27 cellular contexts compared by ENCODE assay signal in the genomic region with DNA sequence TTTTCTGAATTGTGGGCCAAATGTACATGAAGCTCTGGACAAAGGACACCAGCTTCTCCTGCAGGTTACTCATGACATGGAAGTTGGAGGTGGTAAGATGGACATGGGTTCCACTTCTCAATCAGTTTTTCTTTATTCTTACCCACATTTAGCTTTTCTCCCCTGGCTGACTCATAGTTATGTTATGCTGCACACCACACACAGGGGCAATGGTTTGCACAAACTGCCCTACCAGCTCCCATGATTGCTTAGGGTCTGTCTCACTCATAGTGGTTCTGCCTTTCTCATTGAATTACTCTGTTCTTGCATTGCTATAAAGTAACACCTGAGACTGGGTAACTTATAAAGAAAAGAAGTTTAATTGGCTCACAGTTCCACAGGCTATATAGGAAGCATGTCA. TPM values are rescaled to one million over a fixed set of nuclear protein-coding genes. Genes with fewer than 3 reads are reported as not detected.
A peak's percentile ranks its signal among the peaks of the same experiment; 100 is the strongest.
DNase-seq lines count a peak whose midpoint lies in the region; ATAC-seq and TF ChIP-seq lines count a peak whose summit lies in the region.
"Had no signal": no experiment of that assay in that cellular context is flagged by ENCODE, and none has a peak within 500 bp of the region (broad histone marks: within the 10 kb centered on the region; RNA-seq: fewer than 3 reads in every experiment).

No MANE protein-coding gene starts in this region.

- no peak overlapping the region for H3K23ac ChIP-seq in IMR-90 (ENCODE audit: low read depth, low read length)

- H2AFZ ChIP-seq in IMR-90 (replicated peaks; ENCODE audit: low read length, poor library complexity): no peak overlapping the region

- H3K56ac ChIP-seq in IMR-90 (ENCODE audit: extremely low read depth, insufficient read depth, low read length): no peak overlapping the region

- intact Hi-C loops in IMR-90 (cut with micrococcal nuclease): no loop called here
- intact Hi-C loops in left colon (cut with DNase I, micrococcal nuclease): no loop called here

- H3K18ac ChIP-seq in IMR-90 (ENCODE audit: low read depth, low read length): no peak overlapping the region

- peaks cover 3 to 10% of the 10 kb centered on the region in 2 experiments; a peak in 3 of 4 replicates for H3K79me1 ChIP-seq in IMR-90 (ENCODE audit: low read depth in 1 of 2, low read length in 2 of 2)

- H3K14ac ChIP-seq in IMR-90 (replicated peaks; ENCODE audit: low read depth, low read length): no peak overlapping the region

- H3K9me3 ChIP-seq in IMR-90 (ENCODE audit: control insufficient read depth, insufficient read depth, low read length): no peaks in the 10 kb centered on the region
- H3K9me3 ChIP-seq: adrenal gland, HAP-1, mucosa of descending colon, sigmoid colon, testis had no signal

- peaks cover 3 to 13% of the 10 kb centered on the region in 2 donors for H3K36me3 Mint-ChIP-seq in activated T-cell treated with anti-CD3 and anti-CD28 coated beads, Interleukin-2, amount 50 U/mL, for 72 hours (ENCODE audit: insufficient read depth in 2 of 2)
- no peaks in the 10 kb centered on the region for H3K36me3 Mint-ChIP-seq in activated T-cell treated with anti-CD3 and anti-CD28 coated beads, Interleukin-2, amount 50 U/mL, for 4 hours (ENCODE audit: insufficient read depth)
- peaks cover 7% of the 10 kb centered on the region for H3K36me3 Mint-ChIP-seq in stimulated activated effector memory CD8-positive, alpha-beta T cell treated with anti-CD3 and anti-CD28 coated beads, Interleukin-12 subunit alpha, Interleukin-12 subunit beta, amount 100 ng/mL, for 72 hours

- H3K9me1 ChIP-seq in IMR-90 (ENCODE audit: insufficient read depth, low read length): peaks cover 10% of the 10 kb centered on the region

- peak overlapping the region; percentile 54 for H3K27ac Mint-ChIP-seq in activated T-cell treated with anti-CD3 and anti-CD28 coated beads, Interleukin-2, amount 50 U/mL, for 72 hours
- H3K27ac Mint-ChIP-seq in stimulated activated effector memory CD8-positive, alpha-beta T cell treated with anti-CD3 and anti-CD28 coated beads, Interleukin-12 subunit alpha, Interleukin-12 subunit beta, amount 100 ng/mL, for 72 hours: no peak overlapping the region

- TF ChIP-seq POLR2A in IMR-90 (IDR thresholded peaks at IDR 0.05; ENCODE audit: low read depth, low read length): no peak

- H3K9me3 Mint-ChIP-seq in activated T-cell treated with anti-CD3 and anti-CD28 coated beads, Interleukin-2, amount 50 U/mL, for 72 hours: peaks cover 0 to 1% of the 10 kb centered on the region in 2 donors
- no peaks in the 10 kb centered on the region for H3K9me3 Mint-ChIP-seq in activated T-cell treated with anti-CD3 and anti-CD28 coated beads, Interleukin-2, amount 50 U/mL, for 4 hours
- H3K9me3 Mint-ChIP-seq in stimulated activated effector memory CD8-positive, alpha-beta T cell treated with anti-CD3 and anti-CD28 coated beads, Interleukin-12 subunit alpha, Interleukin-12 subunit beta, amount 100 ng/mL, for 72 hours: no peaks in the 10 kb centered on the region
- H3K9me3 Mint-ChIP-seq: neural crest cell had no signal

- no peak overlapping the region for H3K4me2 ChIP-seq in IMR-90 (ENCODE audit: low read depth, low read length)

- peak; percentile 19 to 48 for DNase-seq in activated T-cell treated with anti-CD3 and anti-CD28 coated beads, Interleukin-2, amount 50 U/mL, for 72 hours
- DNase-seq in activated T-cell treated with anti-CD3 and anti-CD28 coated beads, Interleukin-2, amount 50 U/mL, for 4 hours: no peak
- DNase-seq in IMR-90 (peak; percentile 55), astrocyte of the spinal cord (ENCODE audit: low read depth, low spot score) (peak; percentile 33), NCI-H1092 treated with DMSO at 0.1 percent for 48 hours (lab: John Stamatoyannopoulos, UW) (no peak), left colon (no peak)
- no peak for DNase-seq in stimulated activated effector memory CD8-positive, alpha-beta T cell treated with anti-CD3 and anti-CD28 coated beads, Interleukin-12 subunit alpha, Interleukin-12 subunit beta, amount 100 ng/mL, for 72 hours (ENCODE audit: low spot score in 2 of 2)
- DNase-seq: activated CD4-positive, CD25-positive, alpha-beta regulatory T cell treated with anti-CD3 and anti-CD28 coated beads, Interleukin-2, amount 50 U/mL, for 72 hours; activated CD8-positive, alpha-beta memory T cell treated with anti-CD3 and anti-CD28 coated beads, Interleukin-2, amount 50 U/mL, for 4 hours; activated effector memory CD4-positive, alpha-beta T cell treated with anti-CD3 and anti-CD28 coated beads, Interleukin-2, amount 50 U/mL, for 16 hours; adrenal gland; caudate nucleus; dorsolateral prefrontal cortex; heart right ventricle; KG1; mucosa of descending colon; NCI-H187 treated with DMSO at 0.1 percent for 48 hours; NCI-H345; NCI-H82; OCI-M1; SHP77; sigmoid colon; testis had no signal

- no peak overlapping the region for H2AK9ac ChIP-seq in IMR-90 (replicated peaks; ENCODE audit: low read depth, low read length, poor library complexity)

- H3K27me3 Mint-ChIP-seq in activated T-cell treated with anti-CD3 and anti-CD28 coated beads, Interleukin-2, amount 50 U/mL, for 72 hours (ENCODE audit: low read depth): peaks cover 24% of the 10 kb centered on the region
- H3K27me3 Mint-ChIP-seq in activated T-cell treated with anti-CD3 and anti-CD28 coated beads, Interleukin-2, amount 50 U/mL, for 4 hours (ENCODE audit: low read depth): peaks cover 25% of the 10 kb centered on the region

- peak; percentile 57 to 58 for ATAC-seq in activated T-cell treated with anti-CD3 and anti-CD28 coated beads, Interleukin-2, amount 50 U/mL, for 72 hours (replicated peaks in 1 of 2)
- ATAC-seq in activated T-cell treated with anti-CD3 and anti-CD28 coated beads, Interleukin-2, amount 50 U/mL, for 4 hours: no peak
- no peak for ATAC-seq in IMR-90 (ENCODE audit: low read depth)
- peak; percentile 58 for ATAC-seq in stimulated activated effector memory CD8-positive, alpha-beta T cell treated with anti-CD3 and anti-CD28 coated beads, Interleukin-12 subunit alpha, Interleukin-12 subunit beta, amount 100 ng/mL, for 72 hours
- no peak for ATAC-seq in HG02973 (IDR thresholded peaks at IDR 0.05; ENCODE audit: unreplicated experiment)
- ATAC-seq in left colon: no peak
- ATAC-seq: heart right ventricle, mucosa of descending colon had no signal

- in situ Hi-C loops in IMR-90 (cut with MboI; ENCODE audit: low sequenced_read_pairs): no loop called here
- in situ Hi-C loops in astrocyte of the spinal cord (cut with HindIII; ENCODE audit: low sequenced_read_pairs): no loop called here

- no peak overlapping the region for H3K9ac ChIP-seq in IMR-90 (ENCODE audit: low read depth, low read length)

- no peak overlapping the region for H3K27ac ChIP-seq in IMR-90 (ENCODE audit: insufficient read depth, low read length)
- H3K27ac ChIP-seq: adrenal gland, C4-2B, dorsolateral prefrontal cortex, heart right ventricle, sigmoid colon, testis had no signal

- CTCF ChIA-PET in IMR-90 (lab: Yijun Ruan, JAX): interaction anchor here (0.7 to 0.9 kb wide), 3 partner anchors 10 to 42 kb away, joined by 3 read pairs; no protein-coding TSS in a partner anchor

- peaks cover 2% of the 10 kb centered on the region; the same call in 1 of the 2 replicates for H3K27me3 ChIP-seq in IMR-90 (ENCODE audit: control insufficient read depth, insufficient read depth, low read length)
- H3K27me3 ChIP-seq: adrenal gland, heart right ventricle, sigmoid colon, testis had no signal

- peak overlapping the region in 1 of 2 experiments; percentile 19; a peak in 1 of 4 replicates for H4K8ac ChIP-seq in IMR-90 (ENCODE audit: low read depth in 2 of 2, low read length in 2 of 2)

- no peak overlapping the region for H4K5ac ChIP-seq in IMR-90 (ENCODE audit: low read depth, low read length)

- POLR2A ChIA-PET in IMR-90 (lab: Charles Lee; ENCODE audit: unreplicated experiment): no interaction called here

- TF ChIP-seq CTCF in IMR-90 (conservative IDR thresholded peaks at IDR 0.05; ENCODE audit: low read depth, low read length) (no peak), astrocyte of the spinal cord (IDR thresholded peaks at IDR 0.05; ENCODE audit: low read depth, low read length) (no peak)

- no peak for TF ChIP-seq RAD21 in IMR-90 (IDR thresholded peaks at IDR 0.05; ENCODE audit: low read length)

- H2BK5ac ChIP-seq in IMR-90 (ENCODE audit: low read depth, low read length, poor library complexity, severe bottlenecking): no peak overlapping the region

- no peak overlapping the region for H3K4me3 ChIP-seq in IMR-90 (ENCODE audit: insufficient read depth, low read depth, low read length)
- no peak overlapping the region for H3K4me3 ChIP-seq in astrocyte of the spinal cord (ENCODE audit: low read depth, low read length)
- H3K4me3 ChIP-seq: adrenal gland, dorsolateral prefrontal cortex, HAP-1, heart right ventricle, mucosa of descending colon, sigmoid colon, testis had no signal

- no TSS peak for BruUV-seq in IMR-90 (replicated peaks; lab: Mats Ljungman, UMichigan)

- no peak overlapping the region for H2BK20ac ChIP-seq in IMR-90 (ENCODE audit: low read depth, low read length)

- H3K36me3 ChIP-seq in IMR-90 (ENCODE audit: control insufficient read depth, insufficient read depth, low read length): no peaks in the 10 kb centered on the region
- H3K36me3 ChIP-seq: adrenal gland, HAP-1, heart right ventricle, sigmoid colon had no signal

- H4K91ac ChIP-seq in IMR-90 (ENCODE audit: insufficient read depth, low read depth, low read length): no peak overlapping the region

- H3K4ac ChIP-seq in IMR-90 (ENCODE audit: low read depth, low read length): peak overlapping the region; percentile 22; the same call in 1 of the 2 replicates

- no peak overlapping the region for H2BK15ac ChIP-seq in IMR-90 (ENCODE audit: low read depth, low read length)

- peaks cover 28% of the 10 kb centered on the region for H3K4me1 Mint-ChIP-seq in activated T-cell treated with anti-CD3 and anti-CD28 coated beads, Interleukin-2, amount 50 U/mL, for 72 hours (ENCODE audit: low read depth)
- peaks cover 16% of the 10 kb centered on the region for H3K4me1 Mint-ChIP-seq in activated T-cell treated with anti-CD3 and anti-CD28 coated beads, Interleukin-2, amount 50 U/mL, for 4 hours (ENCODE audit: low read depth)
- peaks cover 23% of the 10 kb centered on the region for H3K4me1 Mint-ChIP-seq in stimulated activated effector memory CD8-positive, alpha-beta T cell treated with anti-CD3 and anti-CD28 coated beads, Interleukin-12 subunit alpha, Interleukin-12 subunit beta, amount 100 ng/mL, for 72 hours

- peaks cover 5% of the 10 kb centered on the region for H3K4me1 ChIP-seq in IMR-90 (ENCODE audit: control insufficient read depth, insufficient read depth, low read length)
- H3K4me1 ChIP-seq: testis had no signal

- H3K4me3 Mint-ChIP-seq in activated T-cell treated with anti-CD3 and anti-CD28 coated beads, Interleukin-2, amount 50 U/mL, for 72 hours: no peak overlapping the region
- H3K4me3 Mint-ChIP-seq in activated T-cell treated with anti-CD3 and anti-CD28 coated beads, Interleukin-2, amount 50 U/mL, for 4 hours: no peak overlapping the region
- H3K4me3 Mint-ChIP-seq in stimulated activated effector memory CD8-positive, alpha-beta T cell treated with anti-CD3 and anti-CD28 coated beads, Interleukin-12 subunit alpha, Interleukin-12 subunit beta, amount 100 ng/mL, for 72 hours: no peak overlapping the region
- H3K4me3 Mint-ChIP-seq: neural crest cell had no signal

- dilution Hi-C loops in IMR-90 (cut with HindIII; ENCODE audit: low sequenced_read_pairs, unreplicated experiment): no loop called here

- H2BK120ac ChIP-seq in IMR-90 (ENCODE audit: low read depth, low read length): no peak overlapping the region; the same call in 1 of the 2 replicates

- H4K20me1 ChIP-seq in IMR-90 (ENCODE audit: insufficient read depth, low read length): no peaks in the 10 kb centered on the region

- 0 out of 2 replicates have a peak overlapping the region, but pooled peaks have one; percentile 30 for H2AK5ac ChIP-seq in IMR-90 (ENCODE audit: low read depth, low read length)

RNA-seq across cellular contexts. Expression of a gene that starts 4.5 kb away (rescaled TPM):
- 10 to 100 TPM; 14.9 to 21.6 TPM for total RNA-seq in activated T-cell treated with anti-CD3 and anti-CD28 coated beads, Interleukin-2, amount 50 U/mL, for 72 hours
- total RNA-seq in activated T-cell treated with anti-CD3 and anti-CD28 coated beads, Interleukin-2, amount 50 U/mL, for 4 hours: 10 to 100 TPM; 10.1 to 20.7 (median 11.2) TPM
- total RNA-seq in IMR-90 (2012; rRNA removed): 5.0 and 7.2 TPM in 2 replicates
- 2.6 and 3.6 TPM in 2 replicates for polyA plus RNA-seq in IMR-90 (2012; rRNA removed)
- 0.88 and 1.2 TPM in 2 replicates for polyA plus RNA-seq in IMR-90 (2012; cell fraction: cytosol; rRNA removed)
- polyA plus RNA-seq in IMR-90 (2012; cell fraction: nucleus; rRNA removed; ENCODE audit: low replicate concordance): 0.77 and 3.6 TPM in 2 replicates
- total RNA-seq in left colon: 1 to 10 TPM; 2.2 to 4.3 TPM

RNA-seq across cellular contexts. Expression of a gene that starts 37.7 kb away (rescaled TPM):
- 1 to 10 TPM; 3.2 to 4.7 TPM for total RNA-seq in activated T-cell treated with anti-CD3 and anti-CD28 coated beads, Interleukin-2, amount 50 U/mL, for 72 hours
- 1 to 10 TPM; 2.8 to 3.5 (median 3.1) TPM for total RNA-seq in activated T-cell treated with anti-CD3 and anti-CD28 coated beads, Interleukin-2, amount 50 U/mL, for 4 hours
- total RNA-seq in IMR-90 (2012; rRNA removed) (27.2 and 37.5 TPM in 2 replicates), left colon (10 to 100 TPM; 39.3 to 48.3 TPM)
- polyA plus RNA-seq in IMR-90 (2012; rRNA removed): 18.7 and 20.8 TPM in 2 replicates
- 7.6 and 12.2 TPM in 2 replicates for polyA plus RNA-seq in IMR-90 (2012; cell fraction: cytosol; rRNA removed)
- 4.0 and 9.1 TPM in 2 replicates for polyA plus RNA-seq in IMR-90 (2012; cell fraction: nucleus; rRNA removed; ENCODE audit: low replicate concordance)

Comparison
In these comparisons a context has a peak if more than half of its experiments do, and no peak if none do; other contexts are left out.
1. ATAC-seq: peak in activated T-cell treated with anti-CD3 and anti-CD28 coated beads, Interleukin-2, amount 50 U/mL, for 72 hours (2 of 2) and stimulated activated effector memory CD8-positive, alpha-beta T cell treated with anti-CD3 and anti-CD28 coated beads, Interleukin-12 subunit alpha, Interleukin-12 subunit beta, amount 100 ng/mL, for 72 hours (single experiment); none in activated T-cell treated with anti-CD3 and anti-CD28 coated beads, Interleukin-2, amount 50 U/mL, for 4 hours (0 of 2), IMR-90 (single experiment), HG02973 (single experiment) and left colon (single experiment).
2. DNase-seq: peak in activated T-cell treated with anti-CD3 and anti-CD28 coated beads, Interleukin-2, amount 50 U/mL, for 72 hours (2 of 2), IMR-90 (single experiment) and astrocyte of the spinal cord (single experiment); none in activated T-cell treated with anti-CD3 and anti-CD28 coated beads, Interleukin-2, amount 50 U/mL, for 4 hours (single experiment), stimulated activated effector memory CD8-positive, alpha-beta T cell treated with anti-CD3 and anti-CD28 coated beads, Interleukin-12 subunit alpha, Interleukin-12 subunit beta, amount 100 ng/mL, for 72 hours (0 of 2), NCI-H1092 treated with DMSO at 0.1 percent for 48 hours (single experiment) and left colon (0 of 2).